In the genomic region with DNA sequence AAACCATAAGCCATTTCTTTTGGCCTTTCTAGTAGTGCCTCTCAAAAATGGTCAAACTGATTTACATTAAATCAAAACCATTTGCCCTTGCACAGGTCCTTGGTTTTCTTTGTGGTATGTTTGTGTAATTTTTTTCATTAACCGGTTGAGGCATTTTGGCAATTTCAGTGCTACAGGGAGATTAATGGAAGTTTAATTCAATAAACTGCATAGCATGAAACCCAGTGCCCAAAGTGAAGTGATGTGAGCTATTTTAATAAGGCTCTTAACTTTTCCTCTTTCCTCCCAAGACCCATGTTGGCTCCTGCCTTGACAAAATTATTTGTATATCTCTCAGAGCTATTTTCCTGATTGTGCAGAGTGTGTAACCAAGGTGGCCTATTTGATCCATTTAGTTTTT, we compare ENCODE assay signal across 9 cellular contexts.
"Had no signal": no experiment of that assay in that cellular context is flagged by ENCODE, and none has a peak within 500 bp of the region (broad histone marks: within the 10 kb centered on the region; RNA-seq: fewer than 3 reads in every experiment).

No MANE protein-coding gene starts in this region.

- H3K36me3 ChIP-seq: HAP-1 had no signal

- H3K27ac Mint-ChIP-seq: HFFc6, IgD-negative memory B cell had no signal

- H3K4me3 Mint-ChIP-seq: HFFc6 had no signal

- ATAC-seq: HCT116, HepG2 had no signal

- H3K36me3 Mint-ChIP-seq: IgD-negative memory B cell had no signal

- H3K4me3 ChIP-seq: GM23248, HAP-1 had no signal

- H3K27ac ChIP-seq: GM23248, HL-60 had no signal

- H3K9ac ChIP-seq: GM23248 had no signal

- H3K9me3 Mint-ChIP-seq: IgD-negative memory B cell had no signal

- H3K9me3 ChIP-seq: HAP-1 had no signal

- H3K4me1 ChIP-seq: HAP-1 had no signal

- DNase-seq: GM23248, GOT3, H7, HFFc6 had no signal
